ENCODE assay signal across 17 cellular contexts in genomic region chr6:148616811-148617210, GRCh38.
DNase-seq lines count a peak whose midpoint lies in the region; ATAC-seq and TF ChIP-seq lines count a peak whose summit lies in the region.
"Had no signal": no experiment of that assay in that cellular context is flagged by ENCODE, and none has a peak within 500 bp of the region (broad histone marks: within the 10 kb centered on the region; RNA-seq: fewer than 3 reads in every experiment).

No MANE protein-coding gene starts in this region.

- no peak overlapping the region for H2AFZ ChIP-seq in PC-3 (ENCODE audit: low read length)
- H2AFZ ChIP-seq in H9 (ENCODE audit: low read length) = no peak overlapping the region
- H2AFZ ChIP-seq: GM23338 had no signal

- H4K91ac ChIP-seq in H9 (ENCODE audit: insufficient read length, low read depth, low read length) = no peak overlapping the region

- no peaks in the 10 kb centered on the region for H3K27me3 ChIP-seq in BLaER1 treated with 17β-estradiol and CSF1 and Interleukin-3, amounts not matched to agents 10 nM and 100 nM
- H3K27me3 ChIP-seq in PC-3 (ENCODE audit: low read length) (no peaks in the 10 kb centered on the region), H9 (ENCODE audit: insufficient read depth, low read length) (no peaks in the 10 kb centered on the region)

- POLR2A ChIA-PET in PC-3 (lab: Charles Lee; ENCODE audit: unreplicated experiment) = no interaction called here

- no peak overlapping the region for H3K9ac ChIP-seq in BLaER1 treated with 17β-estradiol and CSF1 and Interleukin-3, amounts not matched to agents 10 nM and 100 nM
- H3K9ac ChIP-seq in PC-3 (ENCODE audit: low read length) = no peak overlapping the region
- no peak overlapping the region for H3K9ac ChIP-seq in H9 (ENCODE audit: extremely low read depth, insufficient read length, low read length)

- H3K4me1 ChIP-seq in BLaER1 treated with 17β-estradiol and CSF1 and Interleukin-3, amounts not matched to agents 10 nM and 100 nM = peaks cover 24 to 60% (median 30%) of the 10 kb centered on the region in 10 experiments
- no peaks in the 10 kb centered on the region for H3K4me1 ChIP-seq in PC-3 (ENCODE audit: insufficient read depth, low read length)
- H3K4me1 ChIP-seq in H9 (ENCODE audit: insufficient read depth, low read length) = no peaks in the 10 kb centered on the region

- H2BK20ac ChIP-seq in H9 (ENCODE audit: low read depth, low read length, poor library complexity, severe bottlenecking) = no peak overlapping the region

- peaks cover 0 to 9% (median 0%) of the 10 kb centered on the region in 11 experiments; a peak in 1 of 22 replicates for H3K9me3 ChIP-seq in BLaER1 treated with 17β-estradiol and CSF1 and Interleukin-3, amounts not matched to agents 10 nM and 100 nM (replicated peaks in 1 of 11)
- H3K9me3 ChIP-seq in PC-3 (ENCODE audit: low read length) = no peaks in the 10 kb centered on the region
- no peaks in the 10 kb centered on the region for H3K9me3 ChIP-seq in H9 (ENCODE audit: control insufficient read depth, low read depth, low read length)

- H4K5ac ChIP-seq in H9 (ENCODE audit: insufficient read length, low read depth, low read length) = no peak overlapping the region

- 0 out of 4 replicates have a peak, but pooled peaks cover 0 to 4% of the 10 kb centered on the region in 2 experiments for H3K4me1 Mint-ChIP-seq in H9

- no peaks in the 10 kb centered on the region for H3K9me3 Mint-ChIP-seq in H9
- H3K9me3 Mint-ChIP-seq: GM23338 had no signal

- no peak overlapping the region for H3K18ac ChIP-seq in H9 (ENCODE audit: insufficient read length, low read depth, low read length)

- no peak overlapping the region for H4K8ac ChIP-seq in H9 (replicated peaks; ENCODE audit: insufficient read length, low read depth, low read length)

- H3K23ac ChIP-seq in H9 (ENCODE audit: insufficient read length, low read depth, low read length) = no peak overlapping the region

- DNase-seq in PC-3 (peak; percentile 20), fibroblast of peridontal ligament (ENCODE audit: extremely low read depth) (peak; percentile 30), skeletal muscle cell (ENCODE audit: low read depth) (peak; percentile 46), A172 (ENCODE audit: low spot score) (no peak), H9 (no peak)
- DNase-seq: AML-193, COR-L47, GDM1, NCI-H1105 treated with DMSO at 0.1 percent for 48 hours, NCI-H1694 treated with DMSO at 0.1 percent for 48 hours, NCI-H510A, NCI-H774, Right ventricle myocardium superior had no signal

- no peaks in the 10 kb centered on the region for H3K9me2 ChIP-seq in PC-3 (replicated peaks; ENCODE audit: low read length)

- BruUV-seq in PC-3 (replicated peaks; lab: Mats Ljungman, UMichigan) = no TSS peak

- intact Hi-C loops in PC-3 (cut with micrococcal nuclease) = loop anchor here (10.0 kb wide), 1 partner anchor 88 kb away; no protein-coding TSS in a partner anchor

- CTCF ChIA-PET in PC-3 (lab: Charles Lee) = no interaction called here

- H2BK5ac ChIP-seq in H9 (ENCODE audit: insufficient read length, low read length) = no peak overlapping the region

- no peak overlapping the region for H3K4me3 ChIP-seq in BLaER1 treated with 17β-estradiol and CSF1 and Interleukin-3, amounts not matched to agents 10 nM and 100 nM
- no peak overlapping the region for H3K4me3 ChIP-seq in PC-3 (ENCODE audit: low read length)
- H3K4me3 ChIP-seq in skeletal muscle cell (ENCODE audit: low read depth, low read length) = no peak overlapping the region
- H3K4me3 ChIP-seq: GM12878, GM23338 had no signal

- H3K4me3 Mint-ChIP-seq in H9 = no peak overlapping the region
- H3K4me3 Mint-ChIP-seq: GM23338 had no signal

- peak overlapping the region in 9 of 11 experiments; percentile 42 to 68 (median 56); a peak in 13 of 22 replicates for H3K4me2 ChIP-seq in BLaER1 treated with 17β-estradiol and CSF1 and Interleukin-3, amounts not matched to agents 10 nM and 100 nM
- H3K4me2 ChIP-seq in PC-3 (ENCODE audit: low read length) (no peak overlapping the region), H9 (ENCODE audit: insufficient read depth, insufficient read length, low read length) (no peak overlapping the region)
- H3K4me2 ChIP-seq: GM23338 had no signal

- H2BK12ac ChIP-seq in H9 (ENCODE audit: insufficient read length, low read depth, low read length) = no peak overlapping the region

- H3K56ac ChIP-seq in H9 (ENCODE audit: insufficient read length, low read depth, low read length) = no peak overlapping the region

- H2BK120ac ChIP-seq in H9 (ENCODE audit: low read depth, low read length, poor library complexity, severe bottlenecking) = no peak overlapping the region

- TF ChIP-seq CTCF in PC-3 (conservative IDR thresholded peaks at IDR 0.05; ENCODE audit: low read depth, low read length) (no peak), H9 (conservative IDR thresholded peaks at IDR 0.05) (no peak)

- ATAC-seq in PC-3 = no peak
- ATAC-seq in GM21526 (IDR thresholded peaks at IDR 0.05; ENCODE audit: low FRiP score, unreplicated experiment) = no peak
- ATAC-seq: GM12878, GM23338 had no signal

- H3T11ph ChIP-seq in H9 (ENCODE audit: low read length) = no peak overlapping the region

- no peaks in the 10 kb centered on the region for H3K23me2 ChIP-seq in H9 (ENCODE audit: insufficient read length, low read depth, low read length, poor library complexity, severe bottlenecking)

- H4K20me1 ChIP-seq in BLaER1 treated with 17β-estradiol and CSF1 and Interleukin-3, amounts not matched to agents 10 nM and 100 nM = no peaks in the 10 kb centered on the region
- H4K20me1 ChIP-seq in PC-3 (ENCODE audit: low read length) (no peaks in the 10 kb centered on the region), H9 (ENCODE audit: control insufficient read depth, insufficient read depth, insufficient read length) (no peaks in the 10 kb centered on the region)

- no peaks in the 10 kb centered on the region; a peak in 1 of 7 replicates for H3K36me3 Mint-ChIP-seq in H9 (ENCODE audit: insufficient read depth in 1 of 3, low read depth in 3 of 3)

- H3K79me2 ChIP-seq in PC-3 (ENCODE audit: low read length) (no peaks in the 10 kb centered on the region), H9 (ENCODE audit: insufficient read depth, low read length) (no peaks in the 10 kb centered on the region)

- H3K27me3 Mint-ChIP-seq in H9 (ENCODE audit: low read depth) = no peaks in the 10 kb centered on the region; the same call in 1 of the 2 replicates

- H3K4ac ChIP-seq in H9 (ENCODE audit: low read depth, low read length) = no peak overlapping the region

- H2AK5ac ChIP-seq in H9 (ENCODE audit: insufficient read length, low read length) = no peak overlapping the region

- no peak overlapping the region for H2BK15ac ChIP-seq in H9 (ENCODE audit: low read depth, low read length)

- H3F3A ChIP-seq in PC-3 (ENCODE audit: low read length, unreplicated experiment) = no peaks in the 10 kb centered on the region

- WGBS in H9 (ENCODE audit: extremely low coverage, insufficient read length, low lambda C conversion rate) = no CpG with 5 or more reads among the region's 3 CpGs

- H3K27ac ChIP-seq in BLaER1 treated with 17β-estradiol and CSF1 and Interleukin-3, amounts not matched to agents 10 nM and 100 nM = 0 out of 22 replicates have a peak overlapping the region, but pooled peaks of 1 of the 11 experiments have one; percentile 39
- H3K27ac ChIP-seq in PC-3 (ENCODE audit: low read length) (no peak overlapping the region), H9 (ENCODE audit: insufficient read length, low read depth, low read length) (no peak overlapping the region)

- H3K36me3 ChIP-seq in BLaER1 treated with 17β-estradiol and CSF1 and Interleukin-3, amounts not matched to agents 10 nM and 100 nM = no peaks in the 10 kb centered on the region
- no peaks in the 10 kb centered on the region for H3K36me3 ChIP-seq in PC-3 (ENCODE audit: low read depth, low read length)

- no peaks in the 10 kb centered on the region for H3K79me1 ChIP-seq in H9 (ENCODE audit: insufficient read depth, low read depth, low read length, poor library complexity, severe bottlenecking)

- no peak overlapping the region for H3K14ac ChIP-seq in H9 (ENCODE audit: insufficient read depth, low read length)

- no peak overlapping the region for H3K27ac Mint-ChIP-seq in H9
- H3K27ac Mint-ChIP-seq: GM23338 had no signal

Comparison
In these comparisons a context has a peak if more than half of its experiments do, and no peak if none do; other contexts are left out.
1. H3K4me2 ChIP-seq: peak in BLaER1 treated with 17β-estradiol and CSF1 and Interleukin-3, amounts not matched to agents 10 nM and 100 nM (9 of 11); none in PC-3 (single experiment) and H9 (single experiment).
2. DNase-seq: peak in PC-3 (single experiment), fibroblast of peridontal ligament (single experiment) and skeletal muscle cell (single experiment); none in A172 (single experiment) and H9 (single experiment).